ENCODE assay signal across 13 cellular contexts in genomic region chr5:152405145-152405544, GRCh38. TPM values are rescaled to one million over a fixed set of nuclear protein-coding genes. Genes with fewer than 3 reads are reported as not detected.
DNase-seq lines count a peak whose midpoint lies in the region; ATAC-seq and TF ChIP-seq lines count a peak whose summit lies in the region.
"Had no signal": no experiment of that assay in that cellular context is flagged by ENCODE, and none has a peak within 500 bp of the region (broad histone marks: within the 10 kb centered on the region; RNA-seq: fewer than 3 reads in every experiment).

NMUR2 (minus strand) TSS chr5:152405279; CDS start chr5:152405113, 166 bp downstream.

- DNase-seq in ELF-1 (ENCODE audit: low read depth, low spot score) (peak; percentile 77), NCI-H146 treated with DMSO at 0.1 percent for 48 hours (lab: John Stamatoyannopoulos, UW; ENCODE audit: unreplicated experiment) (peak; percentile 0), WTC11 (ENCODE audit: low spot score) (peak; percentile 64), neural crest cell (ENCODE audit: low read depth, low spot score) (peak; percentile 16), pons (ENCODE audit: low spot score) (no peak)
- no peak for DNase-seq in stimulated activated CD8-positive, alpha-beta memory T cell treated with anti-CD3 and anti-CD28 coated beads, Interleukin-4, amount 100 ng/mL, for 48 hours
- DNase-seq: dermis blood vessel endothelial cell, foreskin melanocyte, KG1, T1000 had no signal

- CTCF ChIA-PET in WTC11 (lab: Charles Lee) = interaction anchor here (0.6 kb wide), 1 partner anchor 50 kb away, joined by 3 read pairs; no protein-coding TSS in a partner anchor

- no peak for TF ChIP-seq CTCF in WTC11 (IDR thresholded peaks at IDR 0.05)
- TF ChIP-seq CTCF in neural crest cell (conservative IDR thresholded peaks at IDR 0.05) = no peak

- H3K4me3 Mint-ChIP-seq in WTC11 = no peak within 1 kb of the TSS
- no peak within 1 kb of the TSS for H3K4me3 Mint-ChIP-seq in neural crest cell

- H3K27ac Mint-ChIP-seq in WTC11 = no peak within 1 kb of the TSS
- H3K27ac Mint-ChIP-seq in neural crest cell (ENCODE audit: unreplicated experiment) = no peak within 1 kb of the TSS

- POLR2A ChIA-PET in WTC11 (lab: Charles Lee) = no interaction called here

- H3K9me3 Mint-ChIP-seq in WTC11 (peaks cover 6% of the 10 kb centered on the region; the same call in 1 of the 2 replicates), neural crest cell (peaks cover 5% of the 10 kb centered on the region)

- H3K27me3 Mint-ChIP-seq in WTC11 (ENCODE audit: low read depth) (peaks cover 7% of the 10 kb centered on the region), neural crest cell (ENCODE audit: low read depth) (peaks cover 4% of the 10 kb centered on the region)

- H3K36me3 Mint-ChIP-seq in WTC11 (no peaks in the 10 kb centered on the region), neural crest cell (ENCODE audit: low read depth) (no peaks in the 10 kb centered on the region)

- ATAC-seq in WTC11 = peak; percentile 100
- ATAC-seq in HG03442 (IDR thresholded peaks at IDR 0.05; ENCODE audit: unreplicated experiment) = no peak

- H3K4me1 Mint-ChIP-seq in WTC11 = peaks cover 5% of the 10 kb centered on the region
- H3K4me1 Mint-ChIP-seq in neural crest cell = peaks cover 11% of the 10 kb centered on the region

TF ChIP-seq in WTC11, 78 proteins besides CTCF, POLR2A, EP300 and RAD21:
- TF ChIP-seq TEAD4 (CRISPR knock-in tag; IDR thresholded peaks at IDR 0.05) (no peak), NFATC4 (CRISPR knock-in tag; IDR thresholded peaks at IDR 0.05) (no peak), ZNF219 (CRISPR knock-in tag; IDR thresholded peaks at IDR 0.05; ENCODE audit: borderline replicate concordance) (no peak), IRF1 (CRISPR knock-in tag; IDR thresholded peaks at IDR 0.05) (no peak), E2F5 (CRISPR knock-in tag; IDR thresholded peaks at IDR 0.05) (no peak), TP53 (CRISPR knock-in tag; IDR thresholded peaks at IDR 0.05) (0 out of 2 replicates have a peak, but pooled peaks have one; percentile 22), STAT6 (CRISPR knock-in tag; conservative IDR thresholded peaks at IDR 0.05; ENCODE audit: low read depth) (no peak), ZNF138 (CRISPR knock-in tag; conservative IDR thresholded peaks at IDR 0.05) (no peak), ETV6 (CRISPR knock-in tag; IDR thresholded peaks at IDR 0.05) (no peak)

RNA-seq across cellular contexts. Expression of gene NMUR2, which starts in this region (rescaled TPM):
- total RNA-seq in WTC11 (2021) = 0.16 TPM in 1 of 3 replicates, not detected in the others
- total RNA-seq in neural crest cell = 0.23 TPM in 1 of 2 replicates, not detected in the other
- total RNA-seq: dermis blood vessel endothelial cell, liver, urinary bladder had no signal

Comparison
In these comparisons a context has a peak if more than half of its experiments do, and no peak if none do; other contexts are left out.
1. Peak in DNase-seq and ATAC-seq in WTC11; RNA of the gene not detected or under 1 TPM.
2. Peak in DNase-seq in neural crest cell; RNA of the gene not detected or under 1 TPM.
3. DNase-seq: peak in ELF-1 (single experiment) and NCI-H146 treated with DMSO at 0.1 percent for 48 hours (single experiment); none in pons (single experiment) and stimulated activated CD8-positive, alpha-beta memory T cell treated with anti-CD3 and anti-CD28 coated beads, Interleukin-4, amount 100 ng/mL, for 48 hours (single experiment).